ENCODE assay signal across 1 cellular context in the genomic region with DNA sequence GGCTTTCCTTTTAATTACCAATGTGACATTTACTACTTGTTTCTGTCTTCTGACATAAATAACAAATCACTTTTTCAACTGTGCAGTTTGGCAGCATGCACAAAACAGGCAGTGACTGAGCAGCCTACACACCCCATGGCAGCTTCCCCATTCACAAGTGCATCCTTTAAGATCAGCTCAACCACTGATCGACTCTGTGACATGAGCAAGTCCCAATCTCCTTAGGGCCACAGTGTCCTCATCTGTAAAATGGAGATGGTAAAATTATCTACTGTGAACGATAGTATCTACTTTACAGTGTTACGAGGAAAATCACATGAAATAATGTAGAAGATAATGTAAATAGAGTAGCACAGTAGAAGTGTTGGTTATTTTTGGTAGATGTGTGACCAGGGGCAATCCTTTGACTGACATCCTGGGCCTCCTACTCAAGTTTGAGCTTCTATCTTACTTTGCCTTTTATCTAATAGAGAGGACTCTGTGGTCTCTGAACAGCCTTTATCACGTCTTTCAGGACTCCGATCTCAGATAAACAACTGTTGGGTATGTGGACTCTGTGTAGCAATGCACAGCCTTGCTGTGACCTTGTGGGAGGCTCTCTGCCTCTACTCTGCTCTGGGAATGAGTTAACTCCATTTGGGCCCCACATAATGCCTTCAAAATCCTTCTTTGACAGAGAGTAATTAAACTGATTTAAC.
TF ChIP-seq lines count a peak whose summit lies in the region.

No MANE protein-coding gene starts in this region.

TF ChIP-seq in GM23338, 12 proteins besides CTCF, POLR2A, EP300 and RAD21 (continued from another document):
- TF ChIP-seq ZNF462 (CRISPR knock-in tag; IDR thresholded peaks at IDR 0.05) (no peak), POLR2AphosphoS5 (IDR thresholded peaks at IDR 0.05; ENCODE audit: low read depth) (no peak), EZH2phosphoT487 (IDR thresholded peaks at IDR 0.05; ENCODE audit: unreplicated experiment) (no peak), REST (IDR thresholded peaks at IDR 0.05; ENCODE audit: unreplicated experiment) (no peak), CREB1 (CRISPR knock-in tag; IDR thresholded peaks at IDR 0.05; ENCODE audit: low read depth) (no peak), ZNF331 (CRISPR knock-in tag; IDR thresholded peaks at IDR 0.05; ENCODE audit: low read depth) (no peak), ZNF114 (CRISPR knock-in tag; IDR thresholded peaks at IDR 0.05) (no peak), NANOG (IDR thresholded peaks at IDR 0.05; ENCODE audit: borderline replicate concordance) (no peak)
- TF ChIP-seq, protein P1, sequence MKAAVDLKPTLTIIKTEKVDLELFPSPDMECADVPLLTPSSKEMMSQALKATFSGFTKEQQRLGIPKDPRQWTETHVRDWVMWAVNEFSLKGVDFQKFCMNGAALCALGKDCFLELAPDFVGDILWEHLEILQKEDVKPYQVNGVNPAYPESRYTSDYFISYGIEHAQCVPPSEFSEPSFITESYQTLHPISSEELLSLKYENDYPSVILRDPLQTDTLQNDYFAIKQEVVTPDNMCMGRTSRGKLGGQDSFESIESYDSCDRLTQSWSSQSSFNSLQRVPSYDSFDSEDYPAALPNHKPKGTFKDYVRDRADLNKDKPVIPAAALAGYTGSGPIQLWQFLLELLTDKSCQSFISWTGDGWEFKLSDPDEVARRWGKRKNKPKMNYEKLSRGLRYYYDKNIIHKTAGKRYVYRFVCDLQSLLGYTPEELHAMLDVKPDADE (IDR thresholded peaks at IDR 0.05): no peak
